16 cellular contexts compared by ENCODE assay signal in genomic region chr2:173165443-173166234, GRCh38.
DNase-seq lines count a peak whose midpoint lies in the region; ATAC-seq, FAIRE-seq and TF ChIP-seq lines count a peak whose summit lies in the region.
"Had no signal": no experiment of that assay in that cellular context is flagged by ENCODE, and none has a peak within 500 bp of the region (broad histone marks: within the 10 kb centered on the region; RNA-seq: fewer than 3 reads in every experiment).

No MANE protein-coding gene starts in this region.

- H3K9me3 ChIP-seq in Panc1 (ENCODE audit: control insufficient read depth, insufficient read depth, low read depth, low read length) (no peaks in the 10 kb centered on the region), subcutaneous abdominal adipose tissue (ENCODE audit: control insufficient read depth in 5 of 5, low read length in 5 of 5) (no peaks in the 10 kb centered on the region)
- H3K9me3 ChIP-seq: BE2C had no signal

- H3K27me3 ChIP-seq in Panc1 (ENCODE audit: control insufficient read depth, insufficient read depth, low read length), result no peaks in the 10 kb centered on the region
- H3K27me3 ChIP-seq in subcutaneous abdominal adipose tissue (ENCODE audit: control insufficient read depth in 5 of 5, insufficient read depth in 4 of 5, low read length in 5 of 5), result no peaks in the 10 kb centered on the region
- H3K27me3 ChIP-seq: BE2C had no signal

- in situ Hi-C loops in Panc1 (cut with HindIII; ENCODE audit: low pct_unique_long_range_greater_than_20kb, low sequenced_read_pairs), result no loop called here

- peaks cover 6% of the 10 kb centered on the region; the same call in 1 of the 2 replicates for H3K36me3 ChIP-seq in Panc1 (ENCODE audit: control insufficient read depth, insufficient read depth, low read length)
- peaks cover 0 to 3% (median 0%) of the 10 kb centered on the region in 5 donors for H3K36me3 ChIP-seq in subcutaneous abdominal adipose tissue (ENCODE audit: control insufficient read depth in 5 of 5, insufficient read depth in 5 of 5, low read length in 5 of 5)
- H3K36me3 ChIP-seq: BE2C had no signal

- H3K4me1 ChIP-seq in Panc1 (ENCODE audit: control insufficient read depth, insufficient read depth, low read length) (peaks cover 60% of the 10 kb centered on the region), subcutaneous abdominal adipose tissue (ENCODE audit: control insufficient read depth in 5 of 5, insufficient read depth in 5 of 5, low read length in 5 of 5) (peaks cover 2 to 14% (median 11%) of the 10 kb centered on the region in 5 donors)
- H3K4me1 ChIP-seq: BE2C had no signal

- no peak overlapping the region for H3K4me3 ChIP-seq in Panc1 (ENCODE audit: low read depth in 2 of 2, low read length in 2 of 2)
- no peak overlapping the region for H3K4me3 ChIP-seq in subcutaneous abdominal adipose tissue (ENCODE audit: low read depth in 1 of 5, low read length in 5 of 5)
- H3K4me3 ChIP-seq: GM23248 had no signal

- TF ChIP-seq CTCF in Panc1 (IDR thresholded peaks at IDR 0.05), result no peak

- TF ChIP-seq POLR2A in H54 (IDR thresholded peaks at IDR 0.05; ENCODE audit: low read depth, low read length), result no peak

- peak overlapping the region; percentile 91 for H3K27ac ChIP-seq in Panc1 (ENCODE audit: low read length)
- H3K27ac ChIP-seq in subcutaneous abdominal adipose tissue (ENCODE audit: low read depth, low read length), result peak overlapping the region; percentile 30
- H3K27ac ChIP-seq: C4-2B, GM23248 had no signal

- POLR2A ChIA-PET in Panc1 (lab: Charles Lee), result no interaction called here

- no peak overlapping the region for H3K9ac ChIP-seq in subcutaneous abdominal adipose tissue (ENCODE audit: low read length in 5 of 5)
- H3K9ac ChIP-seq: GM23248 had no signal

- peak; percentile 45 for FAIRE-seq in H54 (lab: Jason Lieb, UNC)
- FAIRE-seq: G401.6, GM12892 had no signal

- BruUV-seq in Panc1 (replicated peaks; lab: Mats Ljungman, UMichigan), result no TSS peak

- intact Hi-C loops in Panc1 (cut with micrococcal nuclease; ENCODE audit: unreplicated experiment), result no loop called here

- CTCF ChIA-PET in Panc1 (lab: Charles Lee), result no interaction called here

- ATAC-seq in Panc1 (peak; percentile 74), left lobe of liver (peak; percentile 42), GM18519 (IDR thresholded peaks at IDR 0.05; ENCODE audit: low FRiP score, unreplicated experiment) (no peak)

- DNase-seq in H54 (ENCODE audit: insufficient read length, low spot score) (no peak), Panc1 (ENCODE audit: low read depth, low spot score) (no peak), left lobe of liver (ENCODE audit: low spot score) (no peak), GF-D8 (lab: John Stamatoyannopoulos, UW) (no peak)
- no peak for DNase-seq in stimulated activated naive CD4-positive, alpha-beta T cell treated with Interleukin-2 at 50 U/mL for 16 hours (lab: John Stamatoyannopoulos, UW)
- DNase-seq: BE2C; CD4-positive, alpha-beta memory T cell; DMS79 treated with DMSO at 0.1 percent for 48 hours; EL; GM23248; H7 had no signal
